In the genomic region with DNA sequence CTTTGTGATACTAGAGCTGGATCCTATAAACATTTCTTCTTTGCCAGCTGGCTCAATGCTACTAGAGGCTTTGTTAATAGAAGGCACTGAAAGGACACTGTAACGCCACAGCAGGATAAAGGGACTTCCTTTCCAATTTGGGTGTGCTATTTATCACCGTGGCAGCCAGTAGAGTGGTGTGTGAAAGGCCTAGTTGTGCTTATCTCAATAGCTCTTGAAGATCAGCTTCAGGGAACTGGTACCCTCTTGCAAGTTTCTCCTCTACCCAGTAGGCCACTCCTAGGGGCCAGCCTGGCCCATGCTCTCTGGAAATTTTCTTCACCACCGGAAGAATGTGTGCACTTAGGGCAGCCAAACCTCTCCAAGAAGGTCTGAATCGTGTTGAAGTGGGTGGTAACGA, we compare ENCODE assay signal across 14 cellular contexts.
"Had no signal": no experiment of that assay in that cellular context is flagged by ENCODE, and none has a peak within 500 bp of the region (broad histone marks: within the 10 kb centered on the region; RNA-seq: fewer than 3 reads in every experiment).

No MANE protein-coding gene starts in this region.

- H3K4me3 ChIP-seq: ovary, stomach, thoracic aorta had no signal

- H3K4me3 Mint-ChIP-seq: activated CD8-positive, alpha-beta T cell treated with anti-CD3 and anti-CD28 coated beads for 36 hours; activated T-cell treated with anti-CD3 and anti-CD28 coated beads, Interleukin-2, amount 50 U/mL, for 4 hours; T-helper 17 cell; WTC11 had no signal

- H3K27me3 ChIP-seq: ovary, stomach had no signal

- DNase-seq: activated CD4-positive, alpha-beta T cell treated with anti-CD3 and anti-CD28 coated beads for 4 hours; activated CD8-positive, alpha-beta T cell treated with anti-CD3 and anti-CD28 coated beads for 36 hours; activated effector memory CD4-positive, alpha-beta T cell treated with anti-CD3 and anti-CD28 coated beads, Interleukin-2, amount 50 U/mL, for 16 hours; activated T-cell treated with anti-CD3 and anti-CD28 coated beads, Interleukin-2, amount 50 U/mL, for 4 hours; caudate nucleus; kidney glomerular epithelial cell; ovary; stimulated activated CD4-positive, alpha-beta T cell treated with anti-CD3 and anti-CD28 coated beads, Interleukin-12 subunit alpha, Interleukin-12 subunit beta, amount 100 ng/mL, for 4 hours; stimulated activated CD4-positive, alpha-beta T cell treated with anti-CD3 and anti-CD28 coated beads, Interleukin-2, amount 100 ng/mL, for 24 hours; stomach; T-helper 17 cell had no signal

- H3K36me3 Mint-ChIP-seq: activated naive CD4-positive, alpha-beta T cell treated with anti-CD3 and anti-CD28 coated beads, Interleukin-2, amount 50 U/mL, for 72 hours had no signal

- H3K4me1 ChIP-seq: stomach had no signal

- H3K9me3 ChIP-seq: ovary, stomach, thoracic aorta had no signal

- H3K27me3 Mint-ChIP-seq: activated CD8-positive, alpha-beta T cell treated with anti-CD3 and anti-CD28 coated beads for 36 hours; T-helper 17 cell had no signal

- H3K27ac Mint-ChIP-seq: activated CD8-positive, alpha-beta T cell treated with anti-CD3 and anti-CD28 coated beads for 36 hours; activated naive CD4-positive, alpha-beta T cell treated with anti-CD3 and anti-CD28 coated beads, Interleukin-2, amount 50 U/mL, for 72 hours; T-helper 17 cell; WTC11 had no signal

- H3K36me3 ChIP-seq: ovary, stomach, thoracic aorta had no signal

- H3K9me3 Mint-ChIP-seq: activated CD8-positive, alpha-beta T cell treated with anti-CD3 and anti-CD28 coated beads for 36 hours had no signal

- H3K27ac ChIP-seq: ovary, stomach, thoracic aorta had no signal

- H3K4me1 Mint-ChIP-seq: T-helper 17 cell, WTC11 had no signal

- ATAC-seq: activated CD8-positive, alpha-beta T cell treated with anti-CD3 and anti-CD28 coated beads for 36 hours; activated naive CD4-positive, alpha-beta T cell treated with anti-CD3 and anti-CD28 coated beads, Interleukin-2, amount 50 U/mL, for 72 hours; activated T-cell treated with anti-CD3 and anti-CD28 coated beads, Interleukin-2, amount 50 U/mL, for 4 hours; T-helper 17 cell; WTC11 had no signal
